8 cellular contexts compared by ENCODE assay signal in the genomic region with DNA sequence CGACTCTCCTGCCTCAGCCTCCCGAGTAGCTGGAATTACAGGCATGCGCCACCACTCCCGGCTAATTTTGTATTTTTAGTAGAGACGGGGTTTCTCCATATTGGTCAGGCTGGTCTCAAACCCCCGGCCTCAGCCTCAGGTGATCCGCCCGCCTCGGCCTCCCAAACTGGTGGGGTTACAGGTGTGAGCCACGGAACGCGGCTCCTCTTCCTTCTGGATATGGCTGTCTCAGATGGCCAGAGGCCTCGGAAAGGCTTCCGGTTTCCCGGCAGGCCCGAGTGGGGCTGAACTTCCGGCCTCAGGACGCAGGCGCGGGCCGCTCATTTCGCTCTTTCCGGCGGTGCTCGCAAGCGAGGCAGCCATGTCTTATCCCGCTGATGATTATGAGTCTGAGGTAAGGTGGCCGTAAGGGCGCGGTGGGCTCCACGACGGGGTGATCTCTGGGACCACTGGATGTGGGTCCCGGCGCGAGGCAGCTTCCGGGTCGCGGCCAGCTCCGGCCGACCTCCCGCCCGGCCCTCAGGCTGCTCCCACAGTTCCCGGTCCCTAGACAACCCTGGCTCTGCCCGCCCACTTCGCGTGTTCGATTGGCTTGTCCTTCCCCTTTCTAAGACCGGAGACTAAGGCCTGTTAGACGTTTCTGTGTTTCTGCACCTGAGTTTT. TPM values are rescaled to one million over a fixed set of nuclear protein-coding genes. Genes with fewer than 3 reads are reported as not detected.
DNase-seq lines count a peak whose midpoint lies in the region; ATAC-seq and TF ChIP-seq lines count a peak whose summit lies in the region.

A gene (plus strand): TSS at position 331 of the 663 bp plus-strand sequence. CDS start 31 bp downstream, at position 362.

- H3K4me3 ChIP-seq in GM12864 (ENCODE audit: low read depth, low read length) (peak within 1 kb of the TSS; percentile 78), right atrium auricular region (peak within 1 kb of the TSS; percentile 60 to 89), psoas muscle (peak within 1 kb of the TSS; percentile 87), urinary bladder (ENCODE audit: low read depth, low read length) (peak within 1 kb of the TSS; percentile 57)

- DNase-seq in GM12864 (ENCODE audit: low read depth), result peak; percentile 72
- DNase-seq in NCI-H1694 (lab: John Stamatoyannopoulos, UW), result peak; percentile 73
- peak; percentile 46 to 94 (median 88) for DNase-seq in anterior cingulate cortex (lab: John Stamatoyannopoulos, UW)
- peak; percentile 91 for DNase-seq in right atrium auricular region (ENCODE audit: low spot score)
- peak; percentile 89 to 95 for DNase-seq in psoas muscle

- H3K9me3 ChIP-seq in right atrium auricular region, result no peaks in the 10 kb centered on the region
- no peaks in the 10 kb centered on the region for H3K9me3 ChIP-seq in psoas muscle

- peaks cover 0 to 25% of the 10 kb centered on the region in 2 donors for H3K4me1 ChIP-seq in right atrium auricular region
- H3K4me1 ChIP-seq in psoas muscle, result peaks cover 18% of the 10 kb centered on the region
- H3K4me1 ChIP-seq in urinary bladder (ENCODE audit: insufficient read depth), result no peaks in the 10 kb centered on the region

- H3K36me3 ChIP-seq in right atrium auricular region, result peaks cover 25% of the 10 kb centered on the region
- H3K36me3 ChIP-seq in psoas muscle (ENCODE audit: insufficient read depth in 1 of 2, low read depth in 1 of 2), result peaks cover 10 to 41% of the 10 kb centered on the region in 2 donors
- H3K36me3 ChIP-seq in urinary bladder (ENCODE audit: insufficient read depth), result no peaks in the 10 kb centered on the region

- TF ChIP-seq CTCF in GM12864 (IDR thresholded peaks at IDR 0.05; ENCODE audit: low read depth, low read length, missing control alignments) (no peak), right atrium auricular region (IDR thresholded peaks at IDR 0.05) (no peak), psoas muscle (IDR thresholded peaks at IDR 0.05) (no peak)

- intact Hi-C loops in T-helper 2 cell treated with Interferon-gamma antibody and Interleukin-4, amounts not matched to agents 100 ng/mL and 5 ng/mL, for 36 hours (cut with micrococcal nuclease), result loop anchor here (5.0 to 10.0 kb wide), 2 partner anchors 174 to 242 kb away; a partner anchor contains a TSS
- intact Hi-C loops in psoas muscle (cut with DNase I), result no loop called here

- WGBS in psoas muscle, 3 donors, result 1% methylated on average over 37 to 49 of the region's 49 CpGs
- under 1% methylated on average over 49 of the region's 49 CpGs for WGBS in urinary bladder

- ATAC-seq in HG02759 (IDR thresholded peaks at IDR 0.05; ENCODE audit: unreplicated experiment) (peak; percentile 70), psoas muscle (peak; percentile 85 to 91 (median 86))

- H3K27ac ChIP-seq in right atrium auricular region (peak within 1 kb of the TSS; percentile 77 to 88), psoas muscle (peak within 1 kb of the TSS; percentile 94), urinary bladder (ENCODE audit: low read depth) (peak within 1 kb of the TSS; percentile 66)

- H3K27me3 ChIP-seq in right atrium auricular region (no peaks in the 10 kb centered on the region), psoas muscle (ENCODE audit: insufficient read depth in 3 of 3, low read length in 2 of 3) (no peaks in the 10 kb centered on the region)

RNA-seq across cellular contexts. Expression of the gene that starts here (rescaled TPM):
- total RNA-seq in T-helper 2 cell treated with Interferon-gamma antibody and Interleukin-4, amounts not matched to agents 100 ng/mL and 5 ng/mL, for 36 hours, result 469 and 476 TPM in 2 replicates
- 100 to 1,000 TPM; 193 to 284 TPM for total RNA-seq in right atrium auricular region
- 100 to 1,000 TPM; 369 to 483 (median 441) TPM for total RNA-seq in psoas muscle
- polyA plus RNA-seq in psoas muscle, result 100 to 1,000 TPM; 265 to 327 (median 310) TPM
- total RNA-seq in urinary bladder, result 398 TPM
- 404 TPM for polyA plus RNA-seq in urinary bladder

Comparison
In these comparisons a context has a peak if more than half of its experiments do, and no peak if none do; other contexts are left out.
1. Peak in every context shown above with its lines: DNase-seq, ATAC-seq, H3K4me3 ChIP-seq and H3K27ac ChIP-seq.